In the genomic region with DNA sequence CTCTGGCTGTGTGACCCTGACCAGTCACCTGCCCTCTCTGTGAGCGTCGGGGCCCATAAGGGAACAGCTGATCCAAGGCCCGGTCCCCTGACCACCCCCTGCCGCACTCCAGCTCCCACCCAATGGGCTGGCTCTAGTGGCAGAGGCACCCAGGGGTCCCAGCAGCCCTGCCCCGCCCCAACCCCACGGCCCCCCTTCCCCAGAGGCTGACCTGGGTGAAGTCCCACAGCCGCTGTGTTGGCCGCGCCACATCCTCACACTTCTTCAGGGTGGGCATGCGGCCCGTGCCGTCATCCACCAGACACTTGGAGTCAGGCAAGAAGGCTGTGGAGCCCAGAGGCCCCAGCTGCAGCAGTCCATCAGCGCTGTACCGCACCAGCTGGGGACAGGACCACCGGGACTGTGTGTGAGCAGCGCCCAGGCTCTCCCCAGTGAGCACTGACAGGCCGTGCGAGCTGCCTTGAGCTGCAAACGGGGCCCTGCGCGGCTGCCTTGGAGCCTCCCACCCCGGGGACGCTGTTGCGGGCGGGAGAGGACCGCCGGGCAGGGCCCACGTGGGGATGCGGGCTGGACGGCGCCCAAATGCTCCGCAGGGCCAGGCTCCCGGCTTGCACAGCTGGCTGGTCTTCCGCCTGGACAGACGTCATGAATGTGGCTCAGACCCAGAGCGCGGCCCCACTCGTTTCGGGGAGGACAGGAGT, we compare ENCODE assay signal across 20 cellular contexts. TPM values are rescaled to one million over a fixed set of nuclear protein-coding genes. Genes with fewer than 3 reads are reported as not detected.
DNase-seq lines count a peak whose midpoint lies in the region; ATAC-seq and TF ChIP-seq lines count a peak whose summit lies in the region.
"Had no signal": no experiment of that assay in that cellular context is flagged by ENCODE, and none has a peak within 500 bp of the region (broad histone marks: within the 10 kb centered on the region; RNA-seq: fewer than 3 reads in every experiment).

No MANE protein-coding gene starts in this region.

- intact Hi-C loops in Right ventricle myocardium inferior (cut with DNase I): no loop called here
- intact Hi-C loops in testis (cut with DNase I; ENCODE audit: low total_unique reads): no loop called here
- intact Hi-C loops in activated T-helper 2 cell treated with anti-CD3 and anti-CD28 coated beads, Interferon-gamma antibody, Interleukin-2, Interleukin-4, amounts not matched to agents 10 μg/mL and 5 μg/mL and 100 μg/mL, durations not matched to agents 14 hours and 24 hours and 36 hours (cut with micrococcal nuclease): no loop called here

- H3K4me3 ChIP-seq in right atrium auricular region (no peak overlapping the region), testis (no peak overlapping the region)
- H3K4me3 ChIP-seq: HAP-1, K562 had no signal

- DNase-seq in Right ventricle myocardium inferior (ENCODE audit: missing footprints): peak; percentile 73
- DNase-seq in right atrium auricular region (ENCODE audit: low spot score): no peak
- peak; percentile 53 for DNase-seq in glutamatergic neuron
- peak; percentile 62 for DNase-seq in midbrain (lab: John Stamatoyannopoulos, UW)
- peak; percentile 42 for DNase-seq in testis
- DNase-seq in activated T-helper 2 cell treated with anti-CD3 and anti-CD28 coated beads, Interferon-gamma antibody, Interleukin-2, Interleukin-4, amounts not matched to agents 10 μg/mL and 5 μg/mL and 100 μg/mL, durations not matched to agents 14 hours and 24 hours and 36 hours (ENCODE audit: low spot score): no peak
- no peak for DNase-seq in MV-4-11 (lab: John Stamatoyannopoulos, UW)
- DNase-seq in activated T-cell treated with anti-CD3 and anti-CD28 coated beads, Interleukin-2, amount 50 U/mL, for 1 hour: no peak
- DNase-seq: CD8-positive, alpha-beta memory T cell; DMS79 treated with DMSO at 0.1 percent for 48 hours; NCI-H1436; NCI-H2029; NCI-H2171; NCI-H446 treated with DMSO at 0.1 percent for 48 hours; NK-92 treated with Interleukin-12 subunit alpha and Interleukin-12 subunit beta, amount 100 ng/mL, for 24 hours had no signal

- H3K4me1 Mint-ChIP-seq in glutamatergic neuron (ENCODE audit: low read depth, unreplicated experiment): peaks cover 5% of the 10 kb centered on the region
- no peaks in the 10 kb centered on the region for H3K4me1 Mint-ChIP-seq in activated T-helper 2 cell treated with anti-CD3 and anti-CD28 coated beads, Interferon-gamma antibody, Interleukin-2, Interleukin-4, amounts not matched to agents 10 μg/mL and 5 μg/mL and 100 μg/mL, durations not matched to agents 14 hours and 24 hours and 36 hours (ENCODE audit: low read depth)
- H3K4me1 Mint-ChIP-seq: CD8-positive, alpha-beta memory T cell had no signal

- peaks cover 11% of the 10 kb centered on the region for H3K27me3 Mint-ChIP-seq in glutamatergic neuron (ENCODE audit: unreplicated experiment)
- no peaks in the 10 kb centered on the region for H3K27me3 Mint-ChIP-seq in activated T-helper 2 cell treated with anti-CD3 and anti-CD28 coated beads, Interferon-gamma antibody, Interleukin-2, Interleukin-4, amounts not matched to agents 10 μg/mL and 5 μg/mL and 100 μg/mL, durations not matched to agents 14 hours and 24 hours and 36 hours (ENCODE audit: low read depth)

- no peak overlapping the region for H3K4me3 Mint-ChIP-seq in glutamatergic neuron (ENCODE audit: unreplicated experiment)
- H3K4me3 Mint-ChIP-seq in activated T-helper 2 cell treated with anti-CD3 and anti-CD28 coated beads, Interferon-gamma antibody, Interleukin-2, Interleukin-4, amounts not matched to agents 10 μg/mL and 5 μg/mL and 100 μg/mL, durations not matched to agents 14 hours and 24 hours and 36 hours (ENCODE audit: low read depth): no peak overlapping the region
- H3K4me3 Mint-ChIP-seq: CD8-positive, alpha-beta memory T cell had no signal

- no peaks in the 10 kb centered on the region for H3K4me1 ChIP-seq in right atrium auricular region
- no peaks in the 10 kb centered on the region for H3K4me1 ChIP-seq in testis

- peak; percentile 53 for ATAC-seq in Right ventricle myocardium inferior
- ATAC-seq: K562 had no signal

- H3K9me3 ChIP-seq in right atrium auricular region: no peaks in the 10 kb centered on the region
- H3K9me3 ChIP-seq in testis: no peaks in the 10 kb centered on the region

- TF ChIP-seq POLR2A in testis (IDR thresholded peaks at IDR 0.05): no peak

- H3K36me3 ChIP-seq in right atrium auricular region (no peaks in the 10 kb centered on the region), testis (ENCODE audit: low read depth, missing control alignments) (no peaks in the 10 kb centered on the region)
- H3K36me3 ChIP-seq: HAP-1 had no signal

- WGBS in testis, 2 donors: 81 to 90% methylated on average over 3 to 38 of the region's 39 CpGs

- H3K9me3 Mint-ChIP-seq in glutamatergic neuron (ENCODE audit: unreplicated experiment): peaks cover 7% of the 10 kb centered on the region
- H3K9me3 Mint-ChIP-seq in activated T-helper 2 cell treated with anti-CD3 and anti-CD28 coated beads, Interferon-gamma antibody, Interleukin-2, Interleukin-4, amounts not matched to agents 10 μg/mL and 5 μg/mL and 100 μg/mL, durations not matched to agents 14 hours and 24 hours and 36 hours: peaks cover 17% of the 10 kb centered on the region

- H3K27ac ChIP-seq in right atrium auricular region: no peak overlapping the region
- H3K27ac ChIP-seq in testis: no peak overlapping the region
- H3K27ac ChIP-seq: 22Rv1, HL-60, RWPE1 had no signal

- H3K27ac Mint-ChIP-seq in glutamatergic neuron (ENCODE audit: unreplicated experiment): no peak overlapping the region
- no peak overlapping the region for H3K27ac Mint-ChIP-seq in activated T-helper 2 cell treated with anti-CD3 and anti-CD28 coated beads, Interferon-gamma antibody, Interleukin-2, Interleukin-4, amounts not matched to agents 10 μg/mL and 5 μg/mL and 100 μg/mL, durations not matched to agents 14 hours and 24 hours and 36 hours
- H3K27ac Mint-ChIP-seq: CD8-positive, alpha-beta memory T cell had no signal

- TF ChIP-seq CTCF in right atrium auricular region (IDR thresholded peaks at IDR 0.05): no peak
- no peak for TF ChIP-seq CTCF in glutamatergic neuron (IDR thresholded peaks at IDR 0.05; ENCODE audit: partially characterized antibody, unreplicated experiment)
- no peak for TF ChIP-seq CTCF in testis (IDR thresholded peaks at IDR 0.05)

- H3K27me3 ChIP-seq in right atrium auricular region: no peaks in the 10 kb centered on the region
- no peaks in the 10 kb centered on the region for H3K27me3 ChIP-seq in testis

- peaks cover 4% of the 10 kb centered on the region for H3K36me3 Mint-ChIP-seq in glutamatergic neuron (ENCODE audit: unreplicated experiment)
- no peaks in the 10 kb centered on the region for H3K36me3 Mint-ChIP-seq in activated T-helper 2 cell treated with anti-CD3 and anti-CD28 coated beads, Interferon-gamma antibody, Interleukin-2, Interleukin-4, amounts not matched to agents 10 μg/mL and 5 μg/mL and 100 μg/mL, durations not matched to agents 14 hours and 24 hours and 36 hours (ENCODE audit: low read depth)

RNA-seq across cellular contexts. Expression of gene NOC4L, which starts 53.5 kb away (rescaled TPM):
- 9.2 TPM for total RNA-seq in Right ventricle myocardium inferior
- total RNA-seq in right atrium auricular region: 1 to 10 TPM; 6.9 to 9.9 TPM
- total RNA-seq in glutamatergic neuron (ENCODE audit: unreplicated experiment): 17.8 TPM
- 10 to 100 TPM; 64.4 to 65.2 TPM for total RNA-seq in testis
- 67.2 TPM for polyA plus RNA-seq in testis (ENCODE audit: insufficient read depth, low read depth, low replicate concordance)
- 39.3 and 39.8 TPM in 2 replicates for total RNA-seq in activated T-helper 2 cell treated with anti-CD3 and anti-CD28 coated beads, Interferon-gamma antibody, Interleukin-2, Interleukin-4, amounts not matched to agents 10 μg/mL and 5 μg/mL and 100 μg/mL, durations not matched to agents 14 hours and 24 hours and 36 hours

RNA-seq across cellular contexts. Expression of gene DDX51, which starts 53.6 kb away (rescaled TPM):
- total RNA-seq in Right ventricle myocardium inferior (10.4 TPM), right atrium auricular region (1 to 10 TPM; 6.6 to 8.0 TPM), glutamatergic neuron (ENCODE audit: unreplicated experiment) (24.9 TPM), testis (10 to 100 TPM; 29.0 to 32.8 TPM)
- polyA plus RNA-seq in testis (ENCODE audit: insufficient read depth, low read depth, low replicate concordance): 18.8 TPM
- 36.7 and 37.6 TPM in 2 replicates for total RNA-seq in activated T-helper 2 cell treated with anti-CD3 and anti-CD28 coated beads, Interferon-gamma antibody, Interleukin-2, Interleukin-4, amounts not matched to agents 10 μg/mL and 5 μg/mL and 100 μg/mL, durations not matched to agents 14 hours and 24 hours and 36 hours

Comparison
In these comparisons a context has a peak if more than half of its experiments do, and no peak if none do; other contexts are left out.
1. DNase-seq: peak in Right ventricle myocardium inferior (single experiment), glutamatergic neuron (single experiment), midbrain (single experiment) and testis (single experiment); none in right atrium auricular region (single experiment), activated T-helper 2 cell treated with anti-CD3 and anti-CD28 coated beads, Interferon-gamma antibody, Interleukin-2, Interleukin-4, amounts not matched to agents 10 μg/mL and 5 μg/mL and 100 μg/mL, durations not matched to agents 14 hours and 24 hours and 36 hours (single experiment), MV-4-11 (single experiment) and activated T-cell treated with anti-CD3 and anti-CD28 coated beads, Interleukin-2, amount 50 U/mL, for 1 hour (single experiment).